ENCODE assay signal across 8 cellular contexts in the genomic region with DNA sequence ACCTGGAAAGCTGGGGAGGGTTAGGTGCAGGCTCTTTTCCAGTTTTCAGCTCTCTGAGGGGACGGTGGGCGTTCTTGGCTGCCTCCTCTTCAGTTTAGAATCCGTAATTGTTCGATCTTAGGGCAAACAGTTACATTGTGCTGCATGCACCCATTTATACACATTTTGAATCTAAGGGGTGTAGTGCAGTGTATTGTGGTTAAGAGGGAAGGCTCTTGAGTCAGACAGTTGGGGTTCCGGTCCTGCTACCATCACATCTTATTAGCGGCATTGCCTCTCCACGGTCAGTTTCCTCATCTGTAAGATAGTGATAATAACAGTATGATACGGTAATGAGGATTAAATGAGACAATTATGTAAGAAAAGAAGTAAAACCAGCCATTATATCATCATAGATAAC. TPM values are rescaled to one million over a fixed set of nuclear protein-coding genes. Genes with fewer than 3 reads are reported as not detected.
DNase-seq lines count a peak whose midpoint lies in the region; TF ChIP-seq lines count a peak whose summit lies in the region.

No MANE protein-coding gene starts in this region.

- no peak for TF ChIP-seq CTCF in BE2C (IDR thresholded peaks at IDR 0.05; ENCODE audit: low read depth, low read length)
- no peak for TF ChIP-seq CTCF in breast epithelium (IDR thresholded peaks at IDR 0.05)

- H3K27ac ChIP-seq in breast epithelium (peak overlapping the region in 1 of 2 donors; percentile 73), muscle layer of duodenum (ENCODE audit: low read length) (peak overlapping the region; percentile 28)

- H3K27ac Mint-ChIP-seq in IgD-negative memory B cell, result peak overlapping the region; percentile 73 to 91 (median 89)

- H3K27me3 Mint-ChIP-seq in IgD-negative memory B cell, result peaks cover 2% of the 10 kb centered on the region

- peaks cover 0 to 2% (median 0%) of the 10 kb centered on the region in 3 donors for H3K9me3 Mint-ChIP-seq in IgD-negative memory B cell

- no peak for DNase-seq in BE2C
- no peak for DNase-seq in breast epithelium (ENCODE audit: low spot score in 2 of 2)
- no peak for DNase-seq in superior temporal gyrus (ENCODE audit: extremely low spot score)
- no peak for DNase-seq in AG08396 (ENCODE audit: low spot score)
- DNase-seq in amygdala (lab: John Stamatoyannopoulos, UW), result no peak
- no peak for DNase-seq in OCI-M2 (lab: John Stamatoyannopoulos, UW; ENCODE audit: unreplicated experiment)

- H3K27me3 ChIP-seq in BE2C (no peaks in the 10 kb centered on the region), breast epithelium (no peaks in the 10 kb centered on the region), muscle layer of duodenum (ENCODE audit: low read depth, low read length) (no peaks in the 10 kb centered on the region)

- H3K4me3 ChIP-seq in BE2C (ENCODE audit: low read depth, low read length) (peak overlapping the region; percentile 99), breast epithelium (peak overlapping the region; percentile 64 to 91 (median 89)), muscle layer of duodenum (ENCODE audit: low read depth in 1 of 2, low read length in 2 of 2) (peak overlapping the region; percentile 86 to 97)

- no peak for TF ChIP-seq POLR2A in breast epithelium (IDR thresholded peaks at IDR 0.05)

- H3K4me3 Mint-ChIP-seq in IgD-negative memory B cell, result peak overlapping the region; percentile 94 to 99 (median 96)

- peaks cover 40% of the 10 kb centered on the region for H3K36me3 ChIP-seq in BE2C
- no peaks in the 10 kb centered on the region for H3K36me3 ChIP-seq in breast epithelium
- peaks cover 33% of the 10 kb centered on the region in 2 donors for H3K36me3 ChIP-seq in muscle layer of duodenum (ENCODE audit: control insufficient read depth in 1 of 2, insufficient read depth in 2 of 2, low read length in 2 of 2)

- H3K9me3 ChIP-seq in BE2C, result no peaks in the 10 kb centered on the region
- no peaks in the 10 kb centered on the region for H3K9me3 ChIP-seq in breast epithelium
- H3K9me3 ChIP-seq in muscle layer of duodenum (ENCODE audit: control insufficient read depth in 1 of 2, low read length in 2 of 2), result no peaks in the 10 kb centered on the region

- peaks cover 14 to 33% (median 21%) of the 10 kb centered on the region in 3 donors for H3K4me1 Mint-ChIP-seq in IgD-negative memory B cell

- H3K4me1 ChIP-seq in BE2C, result peaks cover 3% of the 10 kb centered on the region; the same call in 1 of the 2 replicates
- peaks cover 0 to 14% of the 10 kb centered on the region in 2 donors for H3K4me1 ChIP-seq in breast epithelium
- peaks cover 4 to 24% of the 10 kb centered on the region in 2 donors for H3K4me1 ChIP-seq in muscle layer of duodenum (ENCODE audit: control insufficient read depth in 1 of 2, insufficient read depth in 2 of 2, low read length in 2 of 2)

- intact Hi-C loops in breast epithelium (cut with DNase I; ENCODE audit: low total_unique reads), result no loop called here

- H3K36me3 Mint-ChIP-seq in IgD-negative memory B cell, result no peaks in the 10 kb centered on the region

RNA-seq across cellular contexts. Expression of gene EXOSC2, which starts 0.6 kb away (rescaled TPM):
- polyA plus RNA-seq in BE2C (2012; ENCODE audit: insufficient read depth, insufficient read length, low read depth), result 74.2 TPM
- polyA plus RNA-seq in IgD-negative memory B cell, result 23.2 TPM
- 10 to 100 TPM; 17.8 to 32.2 (median 30.2) TPM for total RNA-seq in breast epithelium

RNA-seq across cellular contexts. Expression of gene PRDM12, which starts 29.8 kb away (rescaled TPM):
- polyA plus RNA-seq in BE2C (2012; ENCODE audit: insufficient read depth, insufficient read length, low read depth), result 0.40 TPM
- polyA plus RNA-seq in IgD-negative memory B cell, result not detected
- total RNA-seq in breast epithelium, result not detected
